ENCODE assay signal across 8 cellular contexts in genomic region chr10:110207805-110208613, GRCh38. TPM values are rescaled to one million over a fixed set of nuclear protein-coding genes. Genes with fewer than 3 reads are reported as not detected.
A peak's percentile ranks its signal among the peaks of the same experiment; 100 is the strongest.
DNase-seq lines count a peak whose midpoint lies in the region; ATAC-seq and TF ChIP-seq lines count a peak whose summit lies in the region.

No MANE protein-coding gene starts in this region.

- no peak overlapping the region for H2AK5ac ChIP-seq in mesendoderm (ENCODE audit: low read length)

- no CpG with 5 or more reads among the region's 57 CpGs for WGBS in mesendoderm (ENCODE audit: extremely low coverage, insufficient coverage, low lambda C conversion rate)

- no peaks in the 10 kb centered on the region for H3K9me3 ChIP-seq in MM.1S (replicated peaks; ENCODE audit: insufficient read depth, low read length)
- H3K9me3 ChIP-seq in duodenal mucosa (ENCODE audit: control insufficient read depth in 1 of 2, low read length in 2 of 2), result no peaks in the 10 kb centered on the region

- H3K9ac ChIP-seq in MM.1S (ENCODE audit: low read length) (peak overlapping the region; percentile 68), duodenal mucosa (ENCODE audit: low read depth in 1 of 2, low read length in 2 of 2) (peak overlapping the region; percentile 82 to 89), mesendoderm (ENCODE audit: low read length) (peak overlapping the region; percentile 69)

- H3F3A ChIP-seq in MM.1S (ENCODE audit: insufficient read depth, low read length), result peaks cover 40% of the 10 kb centered on the region

- peak overlapping the region; percentile 52 for H3K18ac ChIP-seq in mesendoderm (ENCODE audit: low read length)

- H3K79me1 ChIP-seq in mesendoderm (ENCODE audit: low read length), result no peaks in the 10 kb centered on the region

- H3K4me1 ChIP-seq in MM.1S (ENCODE audit: low read length), result peaks cover 18% of the 10 kb centered on the region
- peaks cover 29 to 37% of the 10 kb centered on the region in 2 donors for H3K4me1 ChIP-seq in duodenal mucosa (ENCODE audit: control insufficient read depth in 1 of 2, insufficient read depth in 2 of 2, low read length in 2 of 2)
- H3K4me1 ChIP-seq in mesendoderm (ENCODE audit: control insufficient read depth, low read depth, low read length), result peaks cover 5% of the 10 kb centered on the region

- H3K56ac ChIP-seq in mesendoderm (ENCODE audit: low read length), result peak overlapping the region; percentile 78

- H3K4me2 ChIP-seq in MM.1S (ENCODE audit: low read depth, low read length) (peak overlapping the region; percentile 79), mesendoderm (ENCODE audit: low read length) (peak overlapping the region; percentile 81)

- peak overlapping the region; percentile 52; the same call in 1 of the 2 replicates for H3K27ac ChIP-seq in MM.1S (ENCODE audit: low read length)
- peak overlapping the region; percentile 47 for H3K27ac ChIP-seq in duodenal mucosa (ENCODE audit: low read depth, low read length)
- no peak overlapping the region for H3K27ac ChIP-seq in mesendoderm (ENCODE audit: low read depth, low read length)
- peak overlapping the region; percentile 99 for H3K27ac ChIP-seq in temporal lobe (ENCODE audit: low read depth, low read length)

- H2BK15ac ChIP-seq in mesendoderm (replicated peaks; ENCODE audit: low read depth), result no peak overlapping the region

- H3K36me3 ChIP-seq in MM.1S (replicated peaks; ENCODE audit: insufficient read depth, low read length) (no peaks in the 10 kb centered on the region), duodenal mucosa (ENCODE audit: control insufficient read depth in 1 of 2, insufficient read depth in 2 of 2, low read length in 2 of 2) (no peaks in the 10 kb centered on the region), mesendoderm (ENCODE audit: control insufficient read depth, insufficient read depth, low read length) (no peaks in the 10 kb centered on the region)

- H2BK120ac ChIP-seq in mesendoderm (ENCODE audit: low read depth, low read length), result no peak overlapping the region

- peak in 3 of 4 experiments; percentile 6 to 11 (median 9) for DNase-seq in activated CD4-positive, CD25-positive, alpha-beta regulatory T cell (lab: John Stamatoyannopoulos, UW)
- DNase-seq in MM.1S, result peak; percentile 50
- DNase-seq in activated CD4-positive, CD25-positive, alpha-beta regulatory T cell treated with anti-CD3 and anti-CD28 coated beads, Interleukin-2, amount 50 U/mL, for 72 hours, result peak; percentile 47
- peak; percentile 78 for DNase-seq in mesendoderm
- DNase-seq in NK-92 (lab: John Stamatoyannopoulos, UW; ENCODE audit: unreplicated experiment), result no peak

- H3K23ac ChIP-seq in mesendoderm (ENCODE audit: low read length), result no peak overlapping the region

- no peaks in the 10 kb centered on the region for H3K9me2 ChIP-seq in MM.1S (replicated peaks; ENCODE audit: insufficient read depth, low read length)

- no peaks in the 10 kb centered on the region for H3K27me3 ChIP-seq in MM.1S (replicated peaks; ENCODE audit: insufficient read depth, low read length)
- H3K27me3 ChIP-seq in duodenal mucosa (ENCODE audit: control insufficient read depth in 1 of 2, insufficient read depth in 2 of 2, low read length in 2 of 2), result no peaks in the 10 kb centered on the region
- peaks cover 8% of the 10 kb centered on the region for H3K27me3 ChIP-seq in mesendoderm (ENCODE audit: insufficient read depth, low read length, poor library complexity)

- peak overlapping the region; percentile 71 for H3K4me3 ChIP-seq in MM.1S (ENCODE audit: low read length)
- peak overlapping the region; percentile 81 to 94 for H3K4me3 ChIP-seq in duodenal mucosa (ENCODE audit: low read depth in 1 of 2, low read length in 2 of 2)
- peak overlapping the region; percentile 51 for H3K4me3 ChIP-seq in mesendoderm (ENCODE audit: low read length)

- no peaks in the 10 kb centered on the region for H4K20me1 ChIP-seq in MM.1S (ENCODE audit: insufficient read depth, low read length)

- no peak for ATAC-seq in activated CD4-positive, CD25-positive, alpha-beta regulatory T cell treated with anti-CD3 and anti-CD28 coated beads, Interleukin-2, amount 50 U/mL, for 24 hours

- H4K8ac ChIP-seq in mesendoderm (ENCODE audit: low read depth, low read length), result no peak overlapping the region

- peak overlapping the region; percentile 75 for H2AFZ ChIP-seq in MM.1S (ENCODE audit: low read length)

- TF ChIP-seq CTCF in MM.1S (IDR thresholded peaks at IDR 0.05; ENCODE audit: low read length), result no peak

- H2BK5ac ChIP-seq in mesendoderm (ENCODE audit: low read length), result no peak overlapping the region

- H3K79me2 ChIP-seq in MM.1S (ENCODE audit: low read length), result peaks cover 11% of the 10 kb centered on the region
- no peaks in the 10 kb centered on the region for H3K79me2 ChIP-seq in mesendoderm (ENCODE audit: control insufficient read depth, insufficient read depth, low read length)

- H3K4ac ChIP-seq in mesendoderm (ENCODE audit: low read depth, low read length), result no peak overlapping the region

- no peak overlapping the region for H4K5ac ChIP-seq in mesendoderm (ENCODE audit: low read length)

RNA-seq across cellular contexts. Expression of gene MXI1, which starts 0.6 kb away (rescaled TPM):
- 4.7 TPM for polyA plus RNA-seq in mesendoderm (2013, experiment 1 of 2)
- 4.4 TPM for polyA plus RNA-seq in mesendoderm (2013, experiment 2 of 2)
- 49.2 TPM for total RNA-seq in temporal lobe
